In the genomic region with DNA sequence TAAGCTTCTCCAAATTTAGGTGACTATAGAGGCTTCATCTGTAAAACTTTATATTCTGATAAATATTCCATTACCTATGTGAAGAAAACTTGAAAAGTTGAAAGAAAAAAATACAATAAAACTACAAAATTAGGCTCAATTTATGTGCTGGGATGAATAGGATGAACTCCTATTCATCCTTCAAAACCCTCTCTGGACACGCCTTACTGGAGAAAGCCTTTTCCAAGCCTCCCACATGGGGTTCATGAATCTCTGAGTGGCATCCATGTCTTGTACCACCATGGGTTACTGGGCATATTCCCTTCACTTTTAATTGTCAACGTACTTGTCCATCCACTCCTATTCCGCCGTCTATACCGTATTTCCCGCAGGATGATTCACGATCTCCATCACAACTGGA, we compare ENCODE assay signal across 3 cellular contexts.
TF ChIP-seq lines count a peak whose summit lies in the region.

No MANE protein-coding gene starts in this region.

TF ChIP-seq in SK-N-SH treated with all-trans-retinoic acid at 6 μM for 48 hours, 23 proteins besides CTCF, POLR2A, EP300 and RAD21:
- peak; percentile 96 for TF ChIP-seq ZFP3 (CRISPR knock-in tag; IDR thresholded peaks at IDR 0.05)
- TF ChIP-seq TCF4 (CRISPR knock-in tag; IDR thresholded peaks at IDR 0.05; ENCODE audit: borderline replicate concordance), result no peak

TF ChIP-seq in SK-N-SH, 30 proteins besides CTCF, POLR2A, EP300 and RAD21:
- TF ChIP-seq ELF1 (IDR thresholded peaks at IDR 0.05) (no peak), RCOR1 (IDR thresholded peaks at IDR 0.05; ENCODE audit: low read length) (no peak), MEF2A (IDR thresholded peaks at IDR 0.05; ENCODE audit: borderline replicate concordance, low read depth) (no peak), EZH2phosphoT487 (IDR thresholded peaks at IDR 0.05; ENCODE audit: borderline replicate concordance, low read depth) (no peak), FOSL2 (IDR thresholded peaks at IDR 0.05; ENCODE audit: borderline replicate concordance, low read depth) (no peak), YY1 (IDR thresholded peaks at IDR 0.05; ENCODE audit: low read depth) (no peak), CHD2 (IDR thresholded peaks at IDR 0.05; ENCODE audit: low read length, partially characterized antibody) (no peak)
- TF ChIP-seq, protein P1, sequence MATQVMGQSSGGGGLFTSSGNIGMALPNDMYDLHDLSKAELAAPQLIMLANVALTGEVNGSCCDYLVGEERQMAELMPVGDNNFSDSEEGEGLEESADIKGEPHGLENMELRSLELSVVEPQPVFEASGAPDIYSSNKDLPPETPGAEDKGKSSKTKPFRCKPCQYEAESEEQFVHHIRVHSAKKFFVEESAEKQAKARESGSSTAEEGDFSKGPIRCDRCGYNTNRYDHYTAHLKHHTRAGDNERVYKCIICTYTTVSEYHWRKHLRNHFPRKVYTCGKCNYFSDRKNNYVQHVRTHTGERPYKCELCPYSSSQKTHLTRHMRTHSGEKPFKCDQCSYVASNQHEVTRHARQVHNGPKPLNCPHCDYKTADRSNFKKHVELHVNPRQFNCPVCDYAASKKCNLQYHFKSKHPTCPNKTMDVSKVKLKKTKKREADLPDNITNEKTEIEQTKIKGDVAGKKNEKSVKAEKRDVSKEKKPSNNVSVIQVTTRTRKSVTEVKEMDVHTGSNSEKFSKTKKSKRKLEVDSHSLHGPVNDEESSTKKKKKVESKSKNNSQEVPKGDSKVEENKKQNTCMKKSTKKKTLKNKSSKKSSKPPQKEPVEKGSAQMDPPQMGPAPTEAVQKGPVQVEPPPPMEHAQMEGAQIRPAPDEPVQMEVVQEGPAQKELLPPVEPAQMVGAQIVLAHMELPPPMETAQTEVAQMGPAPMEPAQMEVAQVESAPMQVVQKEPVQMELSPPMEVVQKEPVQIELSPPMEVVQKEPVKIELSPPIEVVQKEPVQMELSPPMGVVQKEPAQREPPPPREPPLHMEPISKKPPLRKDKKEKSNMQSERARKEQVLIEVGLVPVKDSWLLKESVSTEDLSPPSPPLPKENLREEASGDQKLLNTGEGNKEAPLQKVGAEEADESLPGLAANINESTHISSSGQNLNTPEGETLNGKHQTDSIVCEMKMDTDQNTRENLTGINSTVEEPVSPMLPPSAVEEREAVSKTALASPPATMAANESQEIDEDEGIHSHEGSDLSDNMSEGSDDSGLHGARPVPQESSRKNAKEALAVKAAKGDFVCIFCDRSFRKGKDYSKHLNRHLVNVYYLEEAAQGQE (IDR thresholded peaks at IDR 0.05; ENCODE audit: low read depth, low read length), result no peak
- TF ChIP-seq, protein P2, sequence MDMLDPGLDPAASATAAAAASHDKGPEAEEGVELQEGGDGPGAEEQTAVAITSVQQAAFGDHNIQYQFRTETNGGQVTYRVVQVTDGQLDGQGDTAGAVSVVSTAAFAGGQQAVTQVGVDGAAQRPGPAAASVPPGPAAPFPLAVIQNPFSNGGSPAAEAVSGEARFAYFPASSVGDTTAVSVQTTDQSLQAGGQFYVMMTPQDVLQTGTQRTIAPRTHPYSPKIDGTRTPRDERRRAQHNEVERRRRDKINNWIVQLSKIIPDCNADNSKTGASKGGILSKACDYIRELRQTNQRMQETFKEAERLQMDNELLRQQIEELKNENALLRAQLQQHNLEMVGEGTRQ (IDR thresholded peaks at IDR 0.05; ENCODE audit: borderline replicate concordance, low read depth, low read length), result no peak

TF ChIP-seq in H1, 55 proteins besides CTCF, POLR2A, EP300 and RAD21:
- TF ChIP-seq, protein P3, sequence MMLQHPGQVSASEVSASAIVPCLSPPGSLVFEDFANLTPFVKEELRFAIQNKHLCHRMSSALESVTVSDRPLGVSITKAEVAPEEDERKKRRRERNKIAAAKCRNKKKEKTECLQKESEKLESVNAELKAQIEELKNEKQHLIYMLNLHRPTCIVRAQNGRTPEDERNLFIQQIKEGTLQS (IDR thresholded peaks at IDR 0.05; ENCODE audit: insufficient read depth, low read depth, low read length), result no peak
- TF ChIP-seq TEAD4 (IDR thresholded peaks at IDR 0.05; ENCODE audit: low read depth, low read length), result no peak
- TF ChIP-seq JUN (IDR thresholded peaks at IDR 0.05; ENCODE audit: low read depth, low read length), result no peak
- TF ChIP-seq CHD1 (IDR thresholded peaks at IDR 0.05; ENCODE audit: low read depth, low read length), result no peak
- TF ChIP-seq SIX5 (IDR thresholded peaks at IDR 0.05; ENCODE audit: low read depth, low read length), result no peak
- no peak for TF ChIP-seq SUZ12 (IDR thresholded peaks at IDR 0.05; ENCODE audit: low read length)
- TF ChIP-seq KDM1A (IDR thresholded peaks at IDR 0.05; ENCODE audit: borderline replicate concordance, low read length), result no peak
- TF ChIP-seq CHD2 (IDR thresholded peaks at IDR 0.05; ENCODE audit: low read length), result no peak
- no peak for TF ChIP-seq BRCA1 (IDR thresholded peaks at IDR 0.05; ENCODE audit: low read depth, low read length)
- no peak for TF ChIP-seq POU5F1 (IDR thresholded peaks at IDR 0.05; ENCODE audit: low read depth, low read length)
- TF ChIP-seq EZH2 (IDR thresholded peaks at IDR 0.05; ENCODE audit: low read depth, low read length, severe bottlenecking), result no peak
- TF ChIP-seq KDM4A (IDR thresholded peaks at IDR 0.05; ENCODE audit: low read depth, low read length, severe bottlenecking), result no peak
- TF ChIP-seq, protein P4, sequence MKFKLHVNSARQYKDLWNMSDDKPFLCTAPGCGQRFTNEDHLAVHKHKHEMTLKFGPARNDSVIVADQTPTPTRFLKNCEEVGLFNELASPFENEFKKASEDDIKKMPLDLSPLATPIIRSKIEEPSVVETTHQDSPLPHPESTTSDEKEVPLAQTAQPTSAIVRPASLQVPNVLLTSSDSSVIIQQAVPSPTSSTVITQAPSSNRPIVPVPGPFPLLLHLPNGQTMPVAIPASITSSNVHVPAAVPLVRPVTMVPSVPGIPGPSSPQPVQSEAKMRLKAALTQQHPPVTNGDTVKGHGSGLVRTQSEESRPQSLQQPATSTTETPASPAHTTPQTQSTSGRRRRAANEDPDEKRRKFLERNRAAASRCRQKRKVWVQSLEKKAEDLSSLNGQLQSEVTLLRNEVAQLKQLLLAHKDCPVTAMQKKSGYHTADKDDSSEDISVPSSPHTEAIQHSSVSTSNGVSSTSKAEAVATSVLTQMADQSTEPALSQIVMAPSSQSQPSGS (IDR thresholded peaks at IDR 0.05; ENCODE audit: low read length), result no peak
- TF ChIP-seq, protein P5, sequence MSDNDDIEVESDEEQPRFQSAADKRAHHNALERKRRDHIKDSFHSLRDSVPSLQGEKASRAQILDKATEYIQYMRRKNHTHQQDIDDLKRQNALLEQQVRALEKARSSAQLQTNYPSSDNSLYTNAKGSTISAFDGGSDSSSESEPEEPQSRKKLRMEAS (IDR thresholded peaks at IDR 0.05), result no peak
- TF ChIP-seq TBP (IDR thresholded peaks at IDR 0.05; ENCODE audit: low read depth, low read length), result no peak
- no peak for TF ChIP-seq RNF2 (IDR thresholded peaks at IDR 0.05; ENCODE audit: borderline replicate concordance, low read depth, low read length, missing control alignments, poor library complexity, severe bottlenecking)
- TF ChIP-seq SP2 (IDR thresholded peaks at IDR 0.05; ENCODE audit: low read length), result no peak
- no peak for TF ChIP-seq NRF1 (IDR thresholded peaks at IDR 0.05; ENCODE audit: low read depth, low read length)
- TF ChIP-seq TAF7 (optimal IDR thresholded peaks at IDR 0.05; ENCODE audit: borderline replicate concordance, low read depth, low read length), result no peak
